Comparison of ENCODE assay signal across 8 cellular contexts in genomic region chr7:2567663-2568238, GRCh38. TPM values are rescaled to one million over a fixed set of nuclear protein-coding genes. Genes with fewer than 3 reads are reported as not detected.
A peak's percentile ranks its signal among the peaks of the same experiment; 100 is the strongest.
DNase-seq lines count a peak whose midpoint lies in the region; ATAC-seq and TF ChIP-seq lines count a peak whose summit lies in the region.

No MANE protein-coding gene starts in this region.

- no peaks in the 10 kb centered on the region for H3K9me3 ChIP-seq in OCI-LY7 (ENCODE audit: low read length)

- H3K4me3 ChIP-seq in OCI-LY7 (ENCODE audit: low read depth, low read length, poor library complexity, severe bottlenecking) (no peak overlapping the region), fibroblast of pulmonary artery (replicated peaks; ENCODE audit: low read depth, low read length) (no peak overlapping the region)

- H3K4me2 ChIP-seq in OCI-LY7 (ENCODE audit: low read length), result no peak overlapping the region

- POLR2A ChIA-PET in OCI-LY7 (lab: Charles Lee), result no interaction called here

- H3K9me2 ChIP-seq in OCI-LY7 (ENCODE audit: insufficient read depth, low read length), result no peaks in the 10 kb centered on the region

- H3K36me3 ChIP-seq in OCI-LY7 (ENCODE audit: insufficient read depth, low read length), result no peaks in the 10 kb centered on the region

- no TSS peak for BruUV-seq in OCI-LY7 (replicated peaks; lab: Mats Ljungman, UMichigan)

- ATAC-seq in GM19351 (IDR thresholded peaks at IDR 0.05; ENCODE audit: unreplicated experiment), result no peak

- peak; percentile 71 for TF ChIP-seq CTCF in OCI-LY7 (conservative IDR thresholded peaks at IDR 0.05; ENCODE audit: low read length)
- TF ChIP-seq CTCF in fibroblast of pulmonary artery (IDR thresholded peaks at IDR 0.05; ENCODE audit: low read length, missing control alignments), result peak; percentile 64

- DNase-seq in G401 (ENCODE audit: low spot score) (peak; percentile 81), OCI-LY7 (ENCODE audit: low spot score) (peak; percentile 40), fibroblast of pulmonary artery (ENCODE audit: low read depth) (peak; percentile 57), pons (ENCODE audit: low spot score) (peak; percentile 58), NCI-H1930 (lab: John Stamatoyannopoulos, UW) (no peak), SW 1271 (lab: John Stamatoyannopoulos, UW) (no peak)
- no peak for DNase-seq in activated CD8-positive, alpha-beta memory T cell treated with anti-CD3 and anti-CD28 coated beads, Interleukin-2, amount 50 U/mL, for 48 hours

- no peaks in the 10 kb centered on the region for H3K79me2 ChIP-seq in OCI-LY7 (ENCODE audit: insufficient read depth, low read depth, low read length)

- no peaks in the 10 kb centered on the region for H4K20me1 ChIP-seq in OCI-LY7 (ENCODE audit: insufficient read depth, low read length)

- intact Hi-C loops in OCI-LY7 (cut with micrococcal nuclease; ENCODE audit: unreplicated experiment), result loop anchor here (1.0 to 5.0 kb wide), 2 partner anchors 45 to 114 kb away; no protein-coding TSS in a partner anchor

- H3K27ac ChIP-seq in OCI-LY7 (ENCODE audit: low read depth, low read length, poor library complexity, severe bottlenecking), result no peak overlapping the region

- peaks cover 4% of the 10 kb centered on the region for H3K4me1 ChIP-seq in OCI-LY7 (ENCODE audit: insufficient read depth, low read length, poor library complexity, severe bottlenecking)

- CTCF ChIA-PET in OCI-LY7 (lab: Charles Lee; ENCODE audit: unreplicated experiment), result interaction anchor here (0.7 kb wide), 1 partner anchor 142 kb away, joined by 3 read pairs; no protein-coding TSS in a partner anchor

- in situ Hi-C loops in G401 (cut with HindIII; ENCODE audit: low sequenced_read_pairs), result no loop called here

- no peak overlapping the region for H2AFZ ChIP-seq in OCI-LY7 (ENCODE audit: low read length)

RNA-seq across cellular contexts. Expression of gene IQCE, which starts 9.0 kb away (rescaled TPM):
- 21.6 and 32.9 TPM in 2 replicates for total RNA-seq in G401 (2014; rRNA removed; shearing (Covaris generic))
- 3.9 and 6.6 TPM in 2 replicates for total RNA-seq in OCI-LY7 (2014; rRNA removed; shearing (Covaris generic))
- 6.2 and 8.6 TPM in 2 replicates for total RNA-seq in OCI-LY7 (2022)

RNA-seq across cellular contexts. Expression of gene BRAT1, which starts 12.4 kb away (rescaled TPM):
- 87.3 and 104 TPM in 2 replicates for total RNA-seq in G401 (2014; rRNA removed; shearing (Covaris generic))
- 50.8 and 52.0 TPM in 2 replicates for total RNA-seq in OCI-LY7 (2014; rRNA removed; shearing (Covaris generic))
- 42.2 and 44.7 TPM in 2 replicates for total RNA-seq in OCI-LY7 (2022)

RNA-seq across cellular contexts. Expression of gene LFNG, which starts 48.2 kb away (rescaled TPM):
- total RNA-seq in G401 (2014; rRNA removed; shearing (Covaris generic)), result 3.4 and 5.6 TPM in 2 replicates
- total RNA-seq in OCI-LY7 (2014; rRNA removed; shearing (Covaris generic)), result 1.2 and 2.3 TPM in 2 replicates
- total RNA-seq in OCI-LY7 (2022), result 1.2 and 2.1 TPM in 2 replicates

Comparison
In these comparisons a context has a peak if more than half of its experiments do, and no peak if none do; other contexts are left out.
1. DNase-seq: peak in G401 (single experiment), OCI-LY7 (single experiment), fibroblast of pulmonary artery (single experiment) and pons (single experiment); none in NCI-H1930 (0 of 2), activated CD8-positive, alpha-beta memory T cell treated with anti-CD3 and anti-CD28 coated beads, Interleukin-2, amount 50 U/mL, for 48 hours (single experiment) and SW 1271 (0 of 2).